ENCODE assay signal across 8 cellular contexts in the genomic region with DNA sequence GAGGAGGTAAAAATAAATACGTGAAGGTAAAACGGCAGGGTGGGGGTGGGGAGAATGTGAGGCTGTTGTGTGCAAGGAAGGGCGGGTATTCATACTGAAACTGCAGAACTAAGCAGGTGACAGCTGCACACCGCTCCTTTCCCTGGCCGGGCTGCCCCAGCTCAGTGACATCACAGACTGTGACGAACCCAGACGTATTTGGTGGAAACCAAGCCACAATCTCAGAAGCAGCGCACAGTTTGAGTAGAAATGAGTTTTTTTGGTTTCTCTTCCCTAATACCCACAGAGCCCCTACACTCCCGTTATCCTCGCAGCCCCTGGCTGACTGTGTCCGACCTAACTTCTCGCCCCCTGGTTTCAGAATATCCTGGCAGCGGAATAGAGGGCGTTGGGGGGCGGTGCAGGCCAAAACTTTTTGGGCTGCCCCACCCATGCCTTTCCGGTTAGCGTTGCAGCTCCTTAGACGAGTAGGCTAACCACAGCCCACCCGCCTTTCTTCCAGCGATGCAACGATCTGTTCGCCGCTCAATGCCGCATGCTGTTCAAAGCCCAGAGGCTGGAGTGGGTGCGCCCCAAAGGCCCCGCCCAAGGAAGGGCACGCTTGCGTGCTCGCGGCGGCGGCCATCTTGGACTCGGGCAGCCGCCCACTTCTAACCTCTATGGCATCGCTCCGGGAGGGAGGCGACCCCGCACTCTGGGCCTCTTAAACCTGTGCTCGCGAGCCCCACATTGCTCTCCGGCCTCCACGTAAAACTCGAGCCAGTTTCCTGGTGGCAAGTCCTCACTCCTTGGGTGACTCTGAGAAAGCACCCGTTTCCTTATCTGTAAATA. TPM values are rescaled to one million over a fixed set of nuclear protein-coding genes. Genes with fewer than 3 reads are reported as not detected.
DNase-seq lines count a peak whose midpoint lies in the region; ATAC-seq and TF ChIP-seq lines count a peak whose summit lies in the region.

No MANE protein-coding gene starts in this region.

- peak overlapping the region; percentile 89 for H3K4me3 Mint-ChIP-seq in activated B cell treated with CpG ODN at 0.5 μM for 24 hours

- TF ChIP-seq CTCF in activated B cell treated with CpG ODN at 0.5 μM for 24 hours (IDR thresholded peaks at IDR 0.05): no peak
- TF ChIP-seq CTCF in cardiac fibroblast (IDR thresholded peaks at IDR 0.05; ENCODE audit: low read depth, low read length): no peak

- peak overlapping the region; percentile 100 for H3K27ac Mint-ChIP-seq in activated B cell treated with CpG ODN at 0.5 μM for 24 hours

- in situ Hi-C loops in ACHN (cut with HindIII; ENCODE audit: low pct_ligation_motif_present, low pct_unique_long_range_greater_than_20kb, low sequenced_read_pairs): no loop called here

- H3K4me3 ChIP-seq in cardiac fibroblast (replicated peaks in 1 of 2; ENCODE audit: low read depth in 2 of 2, low read length in 2 of 2): peak overlapping the region; percentile 63 to 69

- ATAC-seq in GM18870 (IDR thresholded peaks at IDR 0.05; ENCODE audit: unreplicated experiment) (peak; percentile 79), HG03097 (IDR thresholded peaks at IDR 0.05; ENCODE audit: low FRiP score, unreplicated experiment) (peak; percentile 71), activated B cell treated with CpG ODN at 0.5 μM for 24 hours (ENCODE audit: low read depth) (peak; percentile 84)

- peaks cover 38% of the 10 kb centered on the region for H3K4me1 Mint-ChIP-seq in activated B cell treated with CpG ODN at 0.5 μM for 24 hours

- DNase-seq in ACHN (peak; percentile 63), NCI-H2227 treated with DMSO at 0.1 percent for 48 hours (lab: John Stamatoyannopoulos, UW) (peak; percentile 74), activated B cell treated with CpG ODN at 0.5 μM for 24 hours (peak; percentile 81), cardiac fibroblast (ENCODE audit: low read depth in 2 of 2) (peak; percentile 64 to 77), islet precursor cell (peak; percentile 88)
- DNase-seq in stimulated activated CD4-positive, alpha-beta T cell treated with anti-CD3 and anti-CD28 coated beads, Interleukin-15, amount 100 ng/mL, for 1 hour (ENCODE audit: low read depth in 1 of 2, low spot score in 1 of 2): peak; percentile 72 to 79

- H3K27me3 Mint-ChIP-seq in activated B cell treated with CpG ODN at 0.5 μM for 24 hours: no peaks in the 10 kb centered on the region

- POLR2A ChIA-PET in activated B cell treated with CpG ODN at 0.5 μM for 24 hours (lab: Charles Lee): interaction anchor here (0.5 to 4.1 kb wide), 42 partner anchors 8 to 1955 kb away, joined by 3 to 33 read pairs (median 4); a partner anchor contains a TSS

- intact Hi-C loops in activated B cell treated with CpG ODN at 0.5 μM for 24 hours (cut with micrococcal nuclease): loop anchor here (1.0 to 5.0 kb wide), 13 partner anchors 9 to 1688 kb away; a partner anchor contains a TSS

- H3K9me3 Mint-ChIP-seq in activated B cell treated with CpG ODN at 0.5 μM for 24 hours: no peaks in the 10 kb centered on the region

- H3K36me3 Mint-ChIP-seq in activated B cell treated with CpG ODN at 0.5 μM for 24 hours (ENCODE audit: low read depth): peaks cover 38% of the 10 kb centered on the region

- CTCF ChIA-PET in activated B cell treated with CpG ODN at 0.5 μM for 24 hours (lab: Charles Lee): interaction anchor here (0.6 to 1.6 kb wide), 6 partner anchors 9 to 141 kb away, joined by 3 to 5 read pairs (median 4); a partner anchor contains a TSS

RNA-seq across cellular contexts. Expression of a gene that starts 9.1 kb away (rescaled TPM):
- total RNA-seq in activated B cell treated with CpG ODN at 0.5 μM for 24 hours: 29.5 and 29.6 TPM in 2 replicates

RNA-seq across cellular contexts. Expression of a gene that starts 50.1 kb away (rescaled TPM):
- total RNA-seq in activated B cell treated with CpG ODN at 0.5 μM for 24 hours: 31.7 and 35.5 TPM in 2 replicates

Comparison
In these comparisons a context has a peak if more than half of its experiments do, and no peak if none do; other contexts are left out.
1. Peak in every context shown above with its lines: DNase-seq, ATAC-seq and H3K4me3 ChIP-seq.